Comparison of ENCODE assay signal across 11 cellular contexts in genomic region chr9:81609782-81610738, GRCh38.
DNase-seq lines count a peak whose midpoint lies in the region; ATAC-seq and TF ChIP-seq lines count a peak whose summit lies in the region.
"Had no signal": no experiment of that assay in that cellular context is flagged by ENCODE, and none has a peak within 500 bp of the region (broad histone marks: within the 10 kb centered on the region; RNA-seq: fewer than 3 reads in every experiment).

No MANE protein-coding gene starts in this region.

- H3K4me1 ChIP-seq in SJCRH30 (peaks cover 3% of the 10 kb centered on the region), uterus (no peaks in the 10 kb centered on the region)
- no peaks in the 10 kb centered on the region for H3K4me1 ChIP-seq in effector memory CD4-positive, alpha-beta T cell (ENCODE audit: control insufficient read depth, insufficient read depth, low read length, poor library complexity, severe bottlenecking)
- H3K4me1 ChIP-seq: pancreas had no signal

- intact Hi-C loops in uterus (cut with DNase I; ENCODE audit: low total_unique reads), result no loop called here

- no peak overlapping the region for H3K4me3 ChIP-seq in SJCRH30
- H3K4me3 ChIP-seq in uterus, result no peak overlapping the region
- no peak overlapping the region for H3K4me3 ChIP-seq in effector memory CD4-positive, alpha-beta T cell (ENCODE audit: insufficient read depth, low read depth, low read length, poor library complexity, severe bottlenecking)
- H3K4me3 ChIP-seq: pancreas had no signal

- POLR2A ChIA-PET in activated naive CD8-positive, alpha-beta T cell treated with anti-CD3 and anti-CD28 coated beads, Interleukin-2, amount 10 ng/mL, durations not matched to agents 7 days and 5 days (lab: Charles Lee), result no interaction called here

- H3K36me3 ChIP-seq in SJCRH30 (peaks cover 74% of the 10 kb centered on the region), uterus (no peaks in the 10 kb centered on the region)
- H3K36me3 ChIP-seq in effector memory CD4-positive, alpha-beta T cell (ENCODE audit: control insufficient read depth, insufficient read depth, low read length), result no peaks in the 10 kb centered on the region

- TF ChIP-seq CTCF in uterus (IDR thresholded peaks at IDR 0.05), result no peak

- H3K27me3 Mint-ChIP-seq in activated naive CD8-positive, alpha-beta T cell treated with anti-CD3 and anti-CD28 coated beads, Interleukin-2, amount 10 ng/mL, durations not matched to agents 7 days and 5 days, result no peaks in the 10 kb centered on the region
- peaks cover 4% of the 10 kb centered on the region for H3K27me3 Mint-ChIP-seq in activated naive CD8-positive, alpha-beta T cell treated with anti-CD3 and anti-CD28 coated beads for 36 hours
- H3K27me3 Mint-ChIP-seq: activated CD8-positive, alpha-beta memory T cell treated with anti-CD3 and anti-CD28 coated beads, Interleukin-2, amount 10 ng/mL, durations not matched to agents 7 days and 5 days had no signal

- H3K9me3 Mint-ChIP-seq in activated naive CD8-positive, alpha-beta T cell treated with anti-CD3 and anti-CD28 coated beads, Interleukin-2, amount 10 ng/mL, durations not matched to agents 7 days and 5 days, result no peaks in the 10 kb centered on the region
- H3K9me3 Mint-ChIP-seq in activated naive CD8-positive, alpha-beta T cell treated with anti-CD3 and anti-CD28 coated beads for 36 hours, result no peaks in the 10 kb centered on the region

- no peaks in the 10 kb centered on the region for H3K36me3 Mint-ChIP-seq in activated naive CD8-positive, alpha-beta T cell treated with anti-CD3 and anti-CD28 coated beads, Interleukin-2, amount 10 ng/mL, durations not matched to agents 7 days and 5 days
- H3K36me3 Mint-ChIP-seq in activated naive CD8-positive, alpha-beta T cell treated with anti-CD3 and anti-CD28 coated beads for 36 hours, result no peaks in the 10 kb centered on the region
- H3K36me3 Mint-ChIP-seq: activated CD8-positive, alpha-beta memory T cell treated with anti-CD3 and anti-CD28 coated beads, Interleukin-2, amount 10 ng/mL, durations not matched to agents 7 days and 5 days had no signal

- H3K4me1 Mint-ChIP-seq in activated naive CD8-positive, alpha-beta T cell treated with anti-CD3 and anti-CD28 coated beads, Interleukin-2, amount 10 ng/mL, durations not matched to agents 7 days and 5 days, result peaks cover 10% of the 10 kb centered on the region
- H3K4me1 Mint-ChIP-seq in activated naive CD8-positive, alpha-beta T cell treated with anti-CD3 and anti-CD28 coated beads for 36 hours, result peaks cover 8% of the 10 kb centered on the region
- H3K4me1 Mint-ChIP-seq: activated CD8-positive, alpha-beta memory T cell treated with anti-CD3 and anti-CD28 coated beads, Interleukin-2, amount 10 ng/mL, durations not matched to agents 7 days and 5 days had no signal

- no peak overlapping the region for H3K4me3 Mint-ChIP-seq in activated naive CD8-positive, alpha-beta T cell treated with anti-CD3 and anti-CD28 coated beads, Interleukin-2, amount 10 ng/mL, durations not matched to agents 7 days and 5 days
- no peak overlapping the region for H3K4me3 Mint-ChIP-seq in activated naive CD8-positive, alpha-beta T cell treated with anti-CD3 and anti-CD28 coated beads for 36 hours
- H3K4me3 Mint-ChIP-seq: activated CD8-positive, alpha-beta memory T cell treated with anti-CD3 and anti-CD28 coated beads, Interleukin-2, amount 10 ng/mL, durations not matched to agents 7 days and 5 days had no signal

- TF ChIP-seq POLR2A in uterus (IDR thresholded peaks at IDR 0.05), result no peak

- H3K27ac Mint-ChIP-seq in activated naive CD8-positive, alpha-beta T cell treated with anti-CD3 and anti-CD28 coated beads, Interleukin-2, amount 10 ng/mL, durations not matched to agents 7 days and 5 days, result peak overlapping the region; percentile 12
- H3K27ac Mint-ChIP-seq in activated naive CD8-positive, alpha-beta T cell treated with anti-CD3 and anti-CD28 coated beads for 36 hours, result no peak overlapping the region
- H3K27ac Mint-ChIP-seq: activated CD8-positive, alpha-beta memory T cell treated with anti-CD3 and anti-CD28 coated beads, Interleukin-2, amount 10 ng/mL, durations not matched to agents 7 days and 5 days had no signal

- no peaks in the 10 kb centered on the region for H3K27me3 ChIP-seq in SJCRH30
- H3K27me3 ChIP-seq in uterus, result no peaks in the 10 kb centered on the region
- H3K27me3 ChIP-seq in effector memory CD4-positive, alpha-beta T cell (replicated peaks; ENCODE audit: control insufficient read depth, insufficient read depth, low read length, poor library complexity, severe bottlenecking), result no peaks in the 10 kb centered on the region
- H3K27me3 ChIP-seq: pancreas had no signal

- peak; percentile 85 for ATAC-seq in activated naive CD8-positive, alpha-beta T cell treated with anti-CD3 and anti-CD28 coated beads, Interleukin-2, amount 10 ng/mL, durations not matched to agents 7 days and 5 days (ENCODE audit: low read depth)
- ATAC-seq in HG03045 (IDR thresholded peaks at IDR 0.05; ENCODE audit: unreplicated experiment), result no peak
- ATAC-seq: activated CD8-positive, alpha-beta memory T cell treated with anti-CD3 and anti-CD28 coated beads, Interleukin-2, amount 10 ng/mL, durations not matched to agents 7 days and 5 days had no signal

- DNase-seq in activated naive CD8-positive, alpha-beta T cell treated with anti-CD3 and anti-CD28 coated beads, Interleukin-2, amount 10 ng/mL, durations not matched to agents 7 days and 5 days, result no peak
- no peak for DNase-seq in activated naive CD8-positive, alpha-beta T cell treated with anti-CD3 and anti-CD28 coated beads for 36 hours
- peak; percentile 42 to 55 for DNase-seq in SJCRH30
- DNase-seq in islet precursor cell, result peak; percentile 68
- no peak for DNase-seq in uterus
- DNase-seq in stimulated activated naive CD4-positive, alpha-beta T cell treated with Interleukin-2 at 50 U/mL for 16 hours (lab: John Stamatoyannopoulos, UW), result no peak
- no peak for DNase-seq in effector memory CD4-positive, alpha-beta T cell
- DNase-seq: activated CD8-positive, alpha-beta memory T cell treated with anti-CD3 and anti-CD28 coated beads, Interleukin-2, amount 10 ng/mL, durations not matched to agents 7 days and 5 days; NCI-H187 treated with DMSO at 0.1 percent for 48 hours; pancreas had no signal

- no peaks in the 10 kb centered on the region for H3K9me3 ChIP-seq in SJCRH30 (replicated peaks)
- H3K9me3 ChIP-seq in uterus, result no peaks in the 10 kb centered on the region
- no peaks in the 10 kb centered on the region for H3K9me3 ChIP-seq in effector memory CD4-positive, alpha-beta T cell (ENCODE audit: control insufficient read depth, low read length)
- H3K9me3 ChIP-seq: pancreas had no signal

- H3K27ac ChIP-seq in SJCRH30 (no peak overlapping the region), uterus (peak overlapping the region; percentile 19 to 52)
- no peak overlapping the region for H3K27ac ChIP-seq in effector memory CD4-positive, alpha-beta T cell (ENCODE audit: insufficient read depth, low read length, poor library complexity, severe bottlenecking)
- H3K27ac ChIP-seq: pancreas had no signal

Comparison
In these comparisons a context has a peak if more than half of its experiments do, and no peak if none do; other contexts are left out.
1. DNase-seq: peak in SJCRH30 (2 of 2) and islet precursor cell (single experiment); none in activated naive CD8-positive, alpha-beta T cell treated with anti-CD3 and anti-CD28 coated beads, Interleukin-2, amount 10 ng/mL, durations not matched to agents 7 days and 5 days (single experiment), activated naive CD8-positive, alpha-beta T cell treated with anti-CD3 and anti-CD28 coated beads for 36 hours (single experiment), uterus (0 of 2), stimulated activated naive CD4-positive, alpha-beta T cell treated with Interleukin-2 at 50 U/mL for 16 hours (single experiment) and effector memory CD4-positive, alpha-beta T cell (0 of 3).
2. H3K27ac ChIP-seq: peak in uterus (2 of 2); none in SJCRH30 (single experiment) and effector memory CD4-positive, alpha-beta T cell (single experiment).